Comparison of ENCODE assay signal across 8 cellular contexts in the genomic region with DNA sequence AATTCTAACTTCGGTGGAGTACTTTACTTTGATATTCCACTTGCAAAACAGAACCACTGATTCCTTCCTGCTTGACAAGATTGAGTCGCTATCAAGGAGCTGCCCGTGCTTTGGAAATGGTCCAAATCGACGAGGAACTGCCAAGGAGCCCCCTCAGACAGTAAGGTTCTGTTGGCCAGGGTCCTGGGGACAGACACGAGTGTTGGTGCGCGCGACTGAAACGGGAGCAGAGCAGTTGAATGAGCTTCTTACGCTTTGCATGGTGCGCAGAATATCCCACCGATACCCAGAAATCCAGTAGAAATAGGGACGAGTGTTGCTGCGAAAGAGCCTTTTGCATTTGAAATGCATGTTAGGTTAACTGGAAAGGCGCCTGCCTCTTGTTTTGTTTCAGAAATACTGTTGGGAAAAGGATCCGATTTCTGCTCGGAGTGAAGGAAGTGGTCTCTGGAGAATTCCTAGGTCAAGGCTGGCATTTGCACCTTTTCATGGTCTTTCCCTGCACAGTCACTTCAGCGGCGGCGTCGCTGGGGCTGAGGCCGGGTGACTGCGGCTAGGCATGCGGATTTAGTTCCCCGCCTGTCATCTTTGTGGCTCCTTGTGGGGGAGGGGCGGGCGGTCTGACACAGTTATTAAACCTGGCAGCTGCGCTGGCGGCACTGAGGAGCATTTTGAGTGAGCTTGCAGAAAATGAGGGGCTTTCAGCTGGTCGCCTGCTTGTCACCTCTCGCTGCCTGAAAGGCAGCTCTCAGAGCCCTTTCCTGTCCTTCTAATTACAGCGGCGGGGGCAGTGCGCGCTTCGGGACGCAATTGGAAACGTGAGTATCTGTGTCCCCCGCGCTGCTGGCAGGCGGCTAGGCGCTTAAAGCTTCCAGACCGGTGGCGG. TPM values are rescaled to one million over a fixed set of nuclear protein-coding genes. Genes with fewer than 3 reads are reported as not detected.
DNase-seq lines count a peak whose midpoint lies in the region; ATAC-seq and TF ChIP-seq lines count a peak whose summit lies in the region.

No MANE protein-coding gene starts in this region.

- DNase-seq in ELR (ENCODE audit: low read depth) = peak; percentile 33
- peak; percentile 28 for DNase-seq in NCI-H146 treated with DMSO at 0.1 percent for 48 hours (lab: John Stamatoyannopoulos, UW; ENCODE audit: unreplicated experiment)
- DNase-seq in activated CD4-positive, CD25-positive, alpha-beta regulatory T cell (lab: John Stamatoyannopoulos, UW) = peak; percentile 11 to 37 (median 25)
- peak; percentile 22 to 39 for DNase-seq in cardiac fibroblast (ENCODE audit: low read depth in 2 of 2)
- peak; percentile 63 to 84 for DNase-seq in left colon
- DNase-seq in stimulated activated CD4-positive, alpha-beta T cell treated with anti-CD3 and anti-CD28 coated beads, Interleukin-2, amount 100 ng/mL, for 24 hours = peak; percentile 78 to 83
- no peak for DNase-seq in NK-92 (lab: John Stamatoyannopoulos, UW; ENCODE audit: unreplicated experiment)

- intact Hi-C loops in left colon (cut with DNase I, micrococcal nuclease) = no loop called here

- TF ChIP-seq CTCF in cardiac fibroblast (IDR thresholded peaks at IDR 0.05; ENCODE audit: low read depth, low read length) = no peak

- peak overlapping the region; percentile 54 to 61 for H3K4me3 ChIP-seq in cardiac fibroblast (replicated peaks in 1 of 2; ENCODE audit: low read depth in 2 of 2, low read length in 2 of 2)

- peak; percentile 19 for ATAC-seq in HG02623 (IDR thresholded peaks at IDR 0.05; ENCODE audit: unreplicated experiment)
- peak; percentile 45 for ATAC-seq in left colon

RNA-seq across cellular contexts. Expression of a gene that starts 51.5 kb away (rescaled TPM):
- total RNA-seq in left colon = 100 to 1,000 TPM; 123 to 145 TPM
